19 cellular contexts compared by ENCODE assay signal in genomic region chr5:164235176-164235914, GRCh38.
DNase-seq lines count a peak whose midpoint lies in the region; ATAC-seq and TF ChIP-seq lines count a peak whose summit lies in the region.
"Had no signal": no experiment of that assay in that cellular context is flagged by ENCODE, and none has a peak within 500 bp of the region (broad histone marks: within the 10 kb centered on the region; RNA-seq: fewer than 3 reads in every experiment).

No MANE protein-coding gene starts in this region.

- no peak overlapping the region for H3K4me2 ChIP-seq in IMR-90 (ENCODE audit: low read depth, low read length)
- H3K4me2 ChIP-seq: PC-9 had no signal

- ATAC-seq in IMR-90 (ENCODE audit: low read depth) (peak; percentile 79), GM19455 (IDR thresholded peaks at IDR 0.05; ENCODE audit: unreplicated experiment) (no peak), HG03439 (IDR thresholded peaks at IDR 0.05; ENCODE audit: unreplicated experiment) (no peak)
- no peak for ATAC-seq in stimulated activated naive CD8-positive, alpha-beta T cell treated with anti-CD3 and anti-CD28 coated beads, Interleukin-15, Interleukin-2, amounts not matched to agents 100 U/mL and 50 U/mL, for 24 hours
- no peak for ATAC-seq in activated CD8-positive, alpha-beta T cell treated with anti-CD3 and anti-CD28 coated beads for 36 hours
- ATAC-seq: esophagus mucosa had no signal

- intact Hi-C loops in IMR-90 (cut with micrococcal nuclease) = no loop called here
- intact Hi-C loops in activated CD8-positive, alpha-beta T cell treated with anti-CD3 and anti-CD28 coated beads for 36 hours (cut with micrococcal nuclease) = no loop called here

- BruUV-seq in IMR-90 (replicated peaks; lab: Mats Ljungman, UMichigan) = no TSS peak

- no peak overlapping the region for H3K27ac Mint-ChIP-seq in activated CD8-positive, alpha-beta T cell treated with anti-CD3 and anti-CD28 coated beads for 36 hours
- H3K27ac Mint-ChIP-seq: activated B cell treated with CpG ODN at 0.5 μM for 24 hours; activated naive CD4-positive, alpha-beta T cell treated with anti-CD3 and anti-CD28 coated beads, Interleukin-2, amount 50 U/mL, for 24 hours had no signal

- no peaks in the 10 kb centered on the region for H4K20me1 ChIP-seq in IMR-90 (ENCODE audit: insufficient read depth, low read length)

- WGBS in IMR-90 (ENCODE audit: extremely low coverage in 2 of 2, insufficient read length in 1 of 2), 2 experiments = no CpG with 5 or more reads among the region's 3 CpGs

- no peak overlapping the region for H3K23ac ChIP-seq in IMR-90 (ENCODE audit: low read depth, low read length)

- no peak overlapping the region for H4K91ac ChIP-seq in IMR-90 (ENCODE audit: insufficient read depth, low read depth, low read length)

- peaks cover 51% of the 10 kb centered on the region for H3K4me1 ChIP-seq in ACC112 (ENCODE audit: control insufficient read depth, insufficient read depth, low read length, unreplicated experiment)
- H3K4me1 ChIP-seq in IMR-90 (ENCODE audit: control insufficient read depth, insufficient read depth, low read length) = peaks cover 4% of the 10 kb centered on the region; the same call in 1 of the 2 replicates

- no peak overlapping the region for H4K5ac ChIP-seq in IMR-90 (ENCODE audit: low read depth, low read length)

- H3K56ac ChIP-seq in IMR-90 (ENCODE audit: extremely low read depth, insufficient read depth, low read length) = no peak overlapping the region

- POLR2A ChIA-PET in IMR-90 (lab: Charles Lee; ENCODE audit: unreplicated experiment) = no interaction called here
- POLR2A ChIA-PET in activated CD8-positive, alpha-beta T cell treated with anti-CD3 and anti-CD28 coated beads for 36 hours (lab: Charles Lee) = no interaction called here

- no peaks in the 10 kb centered on the region for H3K36me3 Mint-ChIP-seq in activated CD8-positive, alpha-beta T cell treated with anti-CD3 and anti-CD28 coated beads for 36 hours (ENCODE audit: low read depth)
- H3K36me3 Mint-ChIP-seq: activated naive CD4-positive, alpha-beta T cell treated with anti-CD3 and anti-CD28 coated beads, Interleukin-2, amount 50 U/mL, for 24 hours had no signal

- no peak overlapping the region for H3K4ac ChIP-seq in IMR-90 (ENCODE audit: low read depth, low read length)

- dilution Hi-C loops in IMR-90 (cut with HindIII; ENCODE audit: low sequenced_read_pairs, unreplicated experiment) = no loop called here

- H3K36me3 ChIP-seq in ACC112 (ENCODE audit: insufficient read depth, low read length) (no peaks in the 10 kb centered on the region), IMR-90 (ENCODE audit: control insufficient read depth, insufficient read depth, low read length) (no peaks in the 10 kb centered on the region)

- H3K27me3 ChIP-seq in ACC112 (ENCODE audit: insufficient read depth, low read length) (no peaks in the 10 kb centered on the region), IMR-90 (ENCODE audit: control insufficient read depth, insufficient read depth, low read length) (no peaks in the 10 kb centered on the region)

- no peak overlapping the region for H2AK5ac ChIP-seq in IMR-90 (ENCODE audit: low read depth, low read length)

- no peaks in the 10 kb centered on the region for H3K4me1 Mint-ChIP-seq in activated CD8-positive, alpha-beta T cell treated with anti-CD3 and anti-CD28 coated beads for 36 hours (ENCODE audit: low read depth)
- H3K4me1 Mint-ChIP-seq: activated B cell treated with CpG ODN at 0.5 μM for 24 hours; activated naive CD4-positive, alpha-beta T cell treated with anti-CD3 and anti-CD28 coated beads, Interleukin-2, amount 50 U/mL, for 24 hours had no signal

- no peak overlapping the region for H2AK9ac ChIP-seq in IMR-90 (replicated peaks; ENCODE audit: low read depth, low read length, poor library complexity)

- H3K79me2 ChIP-seq in ACC112 (ENCODE audit: control insufficient read depth, insufficient read depth, low read length, unreplicated experiment) = no peaks in the 10 kb centered on the region

- no peak overlapping the region for H2BK15ac ChIP-seq in IMR-90 (ENCODE audit: low read depth, low read length)

- H2AFZ ChIP-seq in ACC112 (ENCODE audit: low read length, unreplicated experiment) (peak overlapping the region; percentile 73), IMR-90 (replicated peaks; ENCODE audit: low read length, poor library complexity) (no peak overlapping the region)
- H2AFZ ChIP-seq: PC-9 had no signal

- peak overlapping the region; percentile 42; the same call in 1 of the 2 replicates for H3K4me3 ChIP-seq in ACC112 (ENCODE audit: low read depth, low read length)
- H3K4me3 ChIP-seq in IMR-90 (ENCODE audit: insufficient read depth, low read depth, low read length) = no peak overlapping the region
- no peak overlapping the region for H3K4me3 ChIP-seq in choroid plexus epithelial cell (ENCODE audit: low read depth, low read length)
- H3K4me3 ChIP-seq: PC-9 had no signal

- no peak overlapping the region for H2BK20ac ChIP-seq in IMR-90 (ENCODE audit: low read depth, low read length)

- H3K27ac ChIP-seq in ACC112 (ENCODE audit: low read depth, low read length) = peak overlapping the region; percentile 75
- H3K27ac ChIP-seq in IMR-90 (ENCODE audit: insufficient read depth, low read length) = no peak overlapping the region
- H3K27ac ChIP-seq: PC-9 had no signal

- H3K18ac ChIP-seq in IMR-90 (ENCODE audit: low read depth, low read length) = no peak overlapping the region

- H3K9me1 ChIP-seq in IMR-90 (ENCODE audit: insufficient read depth, low read length) = no peaks in the 10 kb centered on the region

- no peak overlapping the region for H2BK5ac ChIP-seq in IMR-90 (ENCODE audit: low read depth, low read length, poor library complexity, severe bottlenecking)

- H2BK120ac ChIP-seq in IMR-90 (ENCODE audit: low read depth, low read length) = no peak overlapping the region

- H3K27me3 Mint-ChIP-seq in activated CD8-positive, alpha-beta T cell treated with anti-CD3 and anti-CD28 coated beads for 36 hours = no peaks in the 10 kb centered on the region
- H3K27me3 Mint-ChIP-seq: activated B cell treated with CpG ODN at 0.5 μM for 24 hours; activated naive CD4-positive, alpha-beta T cell treated with anti-CD3 and anti-CD28 coated beads, Interleukin-2, amount 50 U/mL, for 24 hours had no signal

- TF ChIP-seq CTCF in IMR-90 (conservative IDR thresholded peaks at IDR 0.05; ENCODE audit: low read depth, low read length) (no peak), choroid plexus epithelial cell (conservative IDR thresholded peaks at IDR 0.05; ENCODE audit: low read depth, low read length) (no peak)
- TF ChIP-seq CTCF in activated CD8-positive, alpha-beta T cell treated with anti-CD3 and anti-CD28 coated beads for 36 hours (IDR thresholded peaks at IDR 0.05) = no peak

- no peaks in the 10 kb centered on the region for H3K79me1 ChIP-seq in IMR-90 (ENCODE audit: low read depth in 1 of 2, low read length in 2 of 2)

- H3K9ac ChIP-seq in IMR-90 (ENCODE audit: low read depth, low read length) = no peak overlapping the region

- H3K9me3 ChIP-seq in IMR-90 (ENCODE audit: control insufficient read depth, insufficient read depth, low read length) = no peaks in the 10 kb centered on the region

- H3K4me3 Mint-ChIP-seq in activated CD8-positive, alpha-beta T cell treated with anti-CD3 and anti-CD28 coated beads for 36 hours = no peak overlapping the region
- H3K4me3 Mint-ChIP-seq: activated B cell treated with CpG ODN at 0.5 μM for 24 hours; activated naive CD4-positive, alpha-beta T cell treated with anti-CD3 and anti-CD28 coated beads, Interleukin-2, amount 50 U/mL, for 24 hours had no signal

- no peak for TF ChIP-seq POLR2A in IMR-90 (IDR thresholded peaks at IDR 0.05; ENCODE audit: low read depth, low read length)

- in situ Hi-C loops in IMR-90 (cut with MboI; ENCODE audit: low sequenced_read_pairs) = no loop called here

- DNase-seq in IMR-90 = peak; percentile 79
- peak; percentile 91 for DNase-seq in choroid plexus epithelial cell (ENCODE audit: low read depth)
- peak; percentile 28 for DNase-seq in left kidney (ENCODE audit: low read depth, low spot score)
- DNase-seq in stimulated activated naive CD8-positive, alpha-beta T cell treated with anti-CD3 and anti-CD28 coated beads, Interleukin-15, Interleukin-2, amounts not matched to agents 100 U/mL and 50 U/mL, for 24 hours = no peak
- no peak for DNase-seq in activated CD8-positive, alpha-beta T cell treated with anti-CD3 and anti-CD28 coated beads for 36 hours
- DNase-seq: ACHN; activated B cell treated with CpG ODN at 0.5 μM for 24 hours; activated CD8-positive, alpha-beta memory T cell treated with anti-CD3 and anti-CD28 coated beads, Interleukin-2, amount 50 U/mL, for 4 hours; DMS 273 treated with DMSO at 0.1 percent for 48 hours; midbrain; NCI-H1417; PC-9; stimulated activated CD4-positive, alpha-beta T cell treated with anti-CD3 and anti-CD28 coated beads, Interleukin-12 subunit alpha, Interleukin-12 subunit beta, amount 100 ng/mL, for 4 hours; SW 1271 had no signal

- H3K14ac ChIP-seq in IMR-90 (replicated peaks; ENCODE audit: low read depth, low read length) = no peak overlapping the region

- no peaks in the 10 kb centered on the region for H3K9me3 Mint-ChIP-seq in activated CD8-positive, alpha-beta T cell treated with anti-CD3 and anti-CD28 coated beads for 36 hours
- H3K9me3 Mint-ChIP-seq: activated B cell treated with CpG ODN at 0.5 μM for 24 hours had no signal

- TF ChIP-seq RAD21 in IMR-90 (IDR thresholded peaks at IDR 0.05; ENCODE audit: low read length) = no peak

- CTCF ChIA-PET in IMR-90 (lab: Yijun Ruan, JAX) = no interaction called here
- CTCF ChIA-PET in activated CD8-positive, alpha-beta T cell treated with anti-CD3 and anti-CD28 coated beads for 36 hours (lab: Charles Lee) = no interaction called here

- no peak overlapping the region for H4K8ac ChIP-seq in IMR-90 (ENCODE audit: low read depth in 2 of 2, low read length in 2 of 2)

TF ChIP-seq in IMR-90, 13 proteins besides CTCF, POLR2A, EP300 and RAD21:
- TF ChIP-seq CEBPB (IDR thresholded peaks at IDR 0.05; ENCODE audit: low read depth, low read length) = 0 out of 2 replicates have a peak, but pooled peaks have one; percentile 23
- TF ChIP-seq FOS (IDR thresholded peaks at IDR 0.05; ENCODE audit: low read depth, low read length) = no peak

Comparison
In these comparisons a context has a peak if more than half of its experiments do, and no peak if none do; other contexts are left out.
1. DNase-seq: peak in IMR-90 (single experiment), choroid plexus epithelial cell (single experiment) and left kidney (single experiment); none in stimulated activated naive CD8-positive, alpha-beta T cell treated with anti-CD3 and anti-CD28 coated beads, Interleukin-15, Interleukin-2, amounts not matched to agents 100 U/mL and 50 U/mL, for 24 hours (single experiment) and activated CD8-positive, alpha-beta T cell treated with anti-CD3 and anti-CD28 coated beads for 36 hours (single experiment).